In genomic region chr10:33328253-33328652, GRCh38 we compare ENCODE assay signal across 2 cellular contexts.
TF ChIP-seq lines count a peak whose summit lies in the region.

No MANE protein-coding gene starts in this region.

TF ChIP-seq in SK-N-SH, 30 proteins besides CTCF, POLR2A, EP300 and RAD21:
- TF ChIP-seq MEF2A (IDR thresholded peaks at IDR 0.05; ENCODE audit: borderline replicate concordance, low read depth), result no peak
- no peak for TF ChIP-seq FOXM1 (IDR thresholded peaks at IDR 0.05; ENCODE audit: low read depth)
- no peak for TF ChIP-seq JUND (IDR thresholded peaks at IDR 0.05)
- TF ChIP-seq TCF12 (IDR thresholded peaks at IDR 0.05), result no peak
- TF ChIP-seq YY1 (IDR thresholded peaks at IDR 0.05; ENCODE audit: low read depth), result no peak
- TF ChIP-seq SIN3A (IDR thresholded peaks at IDR 0.05; ENCODE audit: borderline replicate concordance, low read depth, low read length), result no peak
- no peak for TF ChIP-seq REST (IDR thresholded peaks at IDR 0.05; ENCODE audit: low read depth, low read length)
- no peak for TF ChIP-seq PBX3 (IDR thresholded peaks at IDR 0.05)
- no peak for TF ChIP-seq RFX5 (IDR thresholded peaks at IDR 0.05; ENCODE audit: low read length)
- no peak for TF ChIP-seq NRF1 (IDR thresholded peaks at IDR 0.05; ENCODE audit: low read depth, low read length)
- TF ChIP-seq NFIC (IDR thresholded peaks at IDR 0.05; ENCODE audit: borderline replicate concordance), result no peak
- no peak for TF ChIP-seq TEAD4 (IDR thresholded peaks at IDR 0.05; ENCODE audit: borderline replicate concordance, insufficient read depth)
- TF ChIP-seq GATA2 (CRISPR knock-in tag; IDR thresholded peaks at IDR 0.05), result no peak
- TF ChIP-seq MAX (IDR thresholded peaks at IDR 0.05; ENCODE audit: low read depth), result no peak
- TF ChIP-seq ELF1 (IDR thresholded peaks at IDR 0.05), result no peak
- no peak for TF ChIP-seq FOSL2 (IDR thresholded peaks at IDR 0.05; ENCODE audit: borderline replicate concordance, low read depth)
- no peak for TF ChIP-seq SMC3 (IDR thresholded peaks at IDR 0.05; ENCODE audit: low read depth, low read length)

TF ChIP-seq in SK-N-SH treated with all-trans-retinoic acid at 6 μM for 48 hours, 23 proteins besides CTCF, POLR2A, EP300 and RAD21:
- TF ChIP-seq GLIS3 (CRISPR knock-in tag; IDR thresholded peaks at IDR 0.05) (no peak), ZFP3 (CRISPR knock-in tag; IDR thresholded peaks at IDR 0.05) (no peak), TCF4 (CRISPR knock-in tag; IDR thresholded peaks at IDR 0.05; ENCODE audit: borderline replicate concordance) (no peak), OSR1 (CRISPR knock-in tag; IDR thresholded peaks at IDR 0.05) (no peak), CSDC2 (CRISPR knock-in tag; IDR thresholded peaks at IDR 0.05) (no peak), ISL1 (CRISPR knock-in tag; IDR thresholded peaks at IDR 0.05) (no peak), PPARA (CRISPR knock-in tag; IDR thresholded peaks at IDR 0.05; ENCODE audit: borderline replicate concordance) (no peak), POU6F1 (CRISPR knock-in tag; IDR thresholded peaks at IDR 0.05; ENCODE audit: borderline replicate concordance, low read depth) (no peak)
